In the genomic region with DNA sequence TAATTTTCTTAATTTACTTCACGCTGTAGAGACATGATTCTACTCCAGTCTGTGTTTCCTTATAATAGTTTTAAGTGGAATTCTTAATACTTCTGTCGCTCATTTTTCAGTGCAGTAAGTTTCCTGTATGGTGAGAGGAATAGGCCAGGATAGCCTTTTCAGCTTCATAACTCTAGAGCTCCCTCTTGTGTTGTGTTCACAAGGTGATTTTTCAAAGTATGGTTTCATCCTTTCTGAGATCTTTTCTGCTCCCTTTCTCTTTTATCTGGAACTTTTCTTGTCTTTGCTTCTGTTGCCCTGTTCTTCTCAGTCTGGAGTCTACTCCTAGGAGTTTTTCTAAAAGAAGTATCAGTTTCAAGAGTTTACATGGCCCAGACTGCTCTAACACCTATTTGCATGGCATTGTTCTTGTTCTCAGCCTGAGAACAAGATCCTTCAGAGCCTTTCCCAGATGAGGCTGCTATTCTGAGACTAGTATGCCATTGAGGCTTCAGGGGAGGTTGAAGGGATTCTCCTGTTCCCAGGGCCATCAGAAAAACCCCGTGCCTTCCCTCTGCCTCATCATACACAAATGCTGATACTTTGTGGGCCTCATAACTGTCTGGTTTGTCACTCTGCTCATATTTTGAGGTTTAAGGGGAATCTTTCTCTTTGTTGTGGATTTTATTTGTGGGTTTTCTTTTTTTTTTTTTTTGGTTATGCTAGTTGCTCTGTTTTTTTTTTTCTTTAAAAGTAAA, we compare ENCODE assay signal across 1 cellular context.
TF ChIP-seq lines count a peak whose summit lies in the region.

No MANE protein-coding gene starts in this region.

TF ChIP-seq in IMR-90, 13 proteins besides CTCF, POLR2A, EP300 and RAD21 (continued from another document):
- TF ChIP-seq FOS (IDR thresholded peaks at IDR 0.05; ENCODE audit: low read depth, low read length) = no peak
